ENCODE assay signal across 15 cellular contexts in the genomic region with DNA sequence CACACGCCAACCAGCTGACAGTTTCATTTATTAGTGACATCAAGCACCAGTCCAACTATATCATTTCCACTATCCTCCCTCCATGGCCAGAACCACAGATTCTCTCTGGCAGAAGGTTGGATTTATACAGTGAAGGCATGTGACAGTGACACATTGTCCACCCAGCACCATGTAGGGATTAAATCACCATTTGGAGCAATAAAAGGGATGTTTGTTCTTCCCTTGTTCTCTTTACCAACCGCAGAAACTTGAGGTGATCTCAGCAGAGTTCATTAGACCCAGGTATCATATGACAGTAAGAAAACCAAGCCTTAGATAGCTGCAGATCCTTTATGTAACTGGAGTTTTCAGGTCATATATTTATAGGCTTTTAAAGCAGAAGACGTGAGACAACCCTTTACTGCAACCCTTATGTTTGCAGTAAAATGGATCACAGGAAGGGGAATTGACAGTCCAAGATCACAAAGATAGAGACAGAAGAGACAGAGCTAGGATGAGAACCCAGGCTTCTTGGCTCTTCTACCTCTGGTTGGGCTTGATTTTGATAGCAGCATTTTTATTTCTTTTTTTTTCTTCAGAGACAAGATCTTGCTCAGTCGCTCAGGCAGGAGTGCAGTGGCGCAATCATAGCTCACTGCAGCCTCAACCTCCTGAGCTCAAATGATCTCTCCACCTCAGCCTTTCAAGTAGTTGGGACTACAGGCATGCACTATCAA.
DNase-seq lines count a peak whose midpoint lies in the region; FAIRE-seq and TF ChIP-seq lines count a peak whose summit lies in the region.
"Had no signal": no experiment of that assay in that cellular context is flagged by ENCODE, and none has a peak within 500 bp of the region (broad histone marks: within the 10 kb centered on the region; RNA-seq: fewer than 3 reads in every experiment).

No MANE protein-coding gene starts in this region.

- BruUV-seq in MCF 10A (replicated peaks; lab: Mats Ljungman, UMichigan), result no TSS peak

- FAIRE-seq in kidney (lab: Jason Lieb, UNC), result no peak
- no peak for FAIRE-seq in H54 (lab: Jason Lieb, UNC)

- H4K20me1 ChIP-seq in hepatocyte (ENCODE audit: insufficient read depth, poor library complexity, severe bottlenecking), result no peaks in the 10 kb centered on the region

- H3K27ac ChIP-seq in hepatocyte, result peak overlapping the region; percentile 89
- peak overlapping the region; percentile 13 for H3K27ac ChIP-seq in skeletal muscle tissue (ENCODE audit: low read depth, low read length)
- no peak overlapping the region for H3K27ac ChIP-seq in kidney (ENCODE audit: low read depth in 2 of 2, low read length in 2 of 2)
- H3K27ac ChIP-seq: gastroesophageal sphincter, RWPE1, testis had no signal

- no peaks in the 10 kb centered on the region for H3K9me2 ChIP-seq in hepatocyte (replicated peaks; ENCODE audit: insufficient read depth)

- H2AFZ ChIP-seq in hepatocyte, result no peak overlapping the region

- H3K9me3 ChIP-seq in hepatocyte (ENCODE audit: low read depth) (no peaks in the 10 kb centered on the region), skeletal muscle tissue (ENCODE audit: control insufficient read depth in 3 of 3, low read length in 3 of 3) (no peaks in the 10 kb centered on the region), kidney (ENCODE audit: control insufficient read depth in 1 of 2, low read length in 2 of 2) (no peaks in the 10 kb centered on the region)
- H3K9me3 ChIP-seq: Caco-2, gastroesophageal sphincter, HAP-1, testis had no signal

- H3K27me3 Mint-ChIP-seq in MCF 10A (ENCODE audit: insufficient read depth, unreplicated experiment), result no peaks in the 10 kb centered on the region

- no peak overlapping the region for H3K4me3 ChIP-seq in hepatocyte
- no peak overlapping the region for H3K4me3 ChIP-seq in skeletal muscle tissue (ENCODE audit: low read length in 3 of 3)
- no peak overlapping the region for H3K4me3 ChIP-seq in kidney (ENCODE audit: low read length in 2 of 2)
- H3K4me3 ChIP-seq: gastroesophageal sphincter, HAP-1, testis had no signal

- no peaks in the 10 kb centered on the region for H3K9me3 Mint-ChIP-seq in MCF 10A (ENCODE audit: unreplicated experiment)
- H3K9me3 Mint-ChIP-seq: activated naive CD4-positive, alpha-beta T cell treated with anti-CD3 and anti-CD28 coated beads for 36 hours; natural killer cell treated with Interleukin-12 subunit alpha and Interleukin-12 subunit beta and Interleukin-15 and Interleukin-18, amount 100 ng/mL, for 72 hours had no signal

- no peak for TF ChIP-seq POLR2A in H54 (IDR thresholded peaks at IDR 0.05; ENCODE audit: low read depth, low read length)

- H3K4me3 Mint-ChIP-seq in MCF 10A (ENCODE audit: unreplicated experiment), result no peak overlapping the region
- H3K4me3 Mint-ChIP-seq: activated naive CD4-positive, alpha-beta T cell treated with anti-CD3 and anti-CD28 coated beads for 36 hours; natural killer cell treated with Interleukin-12 subunit alpha and Interleukin-12 subunit beta and Interleukin-15 and Interleukin-18, amount 100 ng/mL, for 72 hours had no signal

- H3K9ac ChIP-seq in skeletal muscle tissue (ENCODE audit: low read depth in 1 of 3, low read length in 3 of 3) (no peak overlapping the region), kidney (ENCODE audit: low read length in 2 of 2) (no peak overlapping the region)

- CTCF ChIA-PET in MCF 10A (lab: Yijun Ruan, JAX), result interaction anchor here (0.6 to 8.3 kb wide), 35 partner anchors 9 to 1212 kb away, joined by 3 to 139 read pairs (median 5); a partner anchor contains a TSS

- intact Hi-C loops in MCF 10A (cut with micrococcal nuclease), result loop anchor here (5.0 to 10.0 kb wide), 3 partner anchors 102 to 1170 kb away; a partner anchor contains a TSS
- intact Hi-C loops in kidney (cut with DNase I), result loop anchor here (10.0 kb wide), 1 partner anchor 620 kb away; no protein-coding TSS in a partner anchor

- no peak overlapping the region for H3K4me2 ChIP-seq in hepatocyte

- H3K36me3 ChIP-seq in hepatocyte (replicated peaks; ENCODE audit: insufficient read depth, low read depth), result no peaks in the 10 kb centered on the region
- H3K36me3 ChIP-seq in skeletal muscle tissue (ENCODE audit: control insufficient read depth in 3 of 3, insufficient read depth in 3 of 3, low read length in 3 of 3), result no peaks in the 10 kb centered on the region
- H3K36me3 ChIP-seq in kidney (ENCODE audit: control insufficient read depth in 1 of 2, insufficient read depth in 2 of 2, low read length in 2 of 2), result no peaks in the 10 kb centered on the region
- H3K36me3 ChIP-seq: gastroesophageal sphincter, HAP-1 had no signal

- DNase-seq in LHCN-M2 (ENCODE audit: low read depth) (peak; percentile 66), MCF 10A (ENCODE audit: unreplicated experiment) (no peak), hepatocyte (ENCODE audit: low spot score) (peak; percentile 63), kidney (no peak), NCI-H1048 (lab: John Stamatoyannopoulos, UW) (no peak), H54 (ENCODE audit: insufficient read length, low spot score) (no peak)
- DNase-seq in activated CD8-positive, alpha-beta memory T cell treated with anti-CD3 and anti-CD28 coated beads, Interleukin-2, amount 50 U/mL, for 4 hours, result no peak

- POLR2A ChIA-PET in MCF 10A (lab: Yijun Ruan, JAX), result interaction anchor here (1.1 kb wide), 1 partner anchor 78 kb away, joined by 3 read pairs; no protein-coding TSS in a partner anchor

- no peaks in the 10 kb centered on the region for H3K36me3 Mint-ChIP-seq in MCF 10A (ENCODE audit: insufficient read depth, unreplicated experiment)
- H3K36me3 Mint-ChIP-seq: natural killer cell treated with Interleukin-12 subunit alpha and Interleukin-12 subunit beta and Interleukin-15 and Interleukin-18, amount 100 ng/mL, for 72 hours had no signal

- H3K4me1 ChIP-seq in hepatocyte (ENCODE audit: insufficient read depth) (peaks cover 8% of the 10 kb centered on the region), skeletal muscle tissue (ENCODE audit: control insufficient read depth in 3 of 3, insufficient read depth in 3 of 3, low read length in 3 of 3) (peaks cover 0 to 22% (median 5%) of the 10 kb centered on the region in 3 donors), kidney (ENCODE audit: control insufficient read depth in 1 of 2, insufficient read depth in 1 of 2, low read depth in 1 of 2, low read length in 2 of 2) (no peaks in the 10 kb centered on the region)
- H3K4me1 ChIP-seq: Caco-2, gastroesophageal sphincter, HAP-1, testis had no signal

- H3K27me3 ChIP-seq in hepatocyte (no peaks in the 10 kb centered on the region), skeletal muscle tissue (ENCODE audit: control insufficient read depth in 3 of 3, insufficient read depth in 3 of 3, low read length in 3 of 3) (peaks cover 0 to 3% (median 0%) of the 10 kb centered on the region in 3 donors)
- H3K27me3 ChIP-seq: testis had no signal

- H3K4me1 Mint-ChIP-seq in MCF 10A (ENCODE audit: insufficient read depth, unreplicated experiment), result peaks cover 31% of the 10 kb centered on the region

- WGBS in hepatocyte (ENCODE audit: low lambda C conversion rate, missing lambda C conversion rate), result 63% methylated on average over 5 of the region's 5 CpGs

- H3K79me2 ChIP-seq in hepatocyte, result no peaks in the 10 kb centered on the region

- TF ChIP-seq CTCF in MCF 10A (IDR thresholded peaks at IDR 0.05; ENCODE audit: unreplicated experiment), result no peak
- no peak for TF ChIP-seq CTCF in hepatocyte (IDR thresholded peaks at IDR 0.05; ENCODE audit: poor library complexity)
- no peak for TF ChIP-seq CTCF in kidney (IDR thresholded peaks at IDR 0.05; ENCODE audit: borderline replicate concordance, extremely low read depth, insufficient read depth)

- H3K27ac Mint-ChIP-seq in MCF 10A (ENCODE audit: low read depth, unreplicated experiment), result peak overlapping the region; percentile 16
- H3K27ac Mint-ChIP-seq: activated naive CD4-positive, alpha-beta T cell treated with anti-CD3 and anti-CD28 coated beads for 36 hours; natural killer cell treated with Interleukin-12 subunit alpha and Interleukin-12 subunit beta and Interleukin-15 and Interleukin-18, amount 100 ng/mL, for 72 hours had no signal

Comparison
In these comparisons a context has a peak if more than half of its experiments do, and no peak if none do; other contexts are left out.
1. DNase-seq: peak in LHCN-M2 (single experiment) and hepatocyte (single experiment); none in MCF 10A (single experiment), activated CD8-positive, alpha-beta memory T cell treated with anti-CD3 and anti-CD28 coated beads, Interleukin-2, amount 50 U/mL, for 4 hours (single experiment), kidney (single experiment), NCI-H1048 (single experiment) and H54 (single experiment).
2. H3K27ac ChIP-seq: peak in hepatocyte (single experiment) and skeletal muscle tissue (single experiment); none in kidney (0 of 2).